In genomic region chr5:36151434-36152323, GRCh38 we compare ENCODE assay signal across 8 cellular contexts. TPM values are rescaled to one million over a fixed set of nuclear protein-coding genes. Genes with fewer than 3 reads are reported as not detected.
DNase-seq lines count a peak whose midpoint lies in the region; ATAC-seq and TF ChIP-seq lines count a peak whose summit lies in the region.

Gene LMBRD2, minus strand, starts transcription at chr5:36151887. Its CDS starts 8,538 bp downstream, at chr5:36143349.
Gene SKP2, plus strand, starts transcription at chr5:36152111. Its CDS starts 152 bp downstream, at chr5:36152263.

- H3K4me1 ChIP-seq in prostate gland (replicated peaks) (peaks cover 4% of the 10 kb centered on the region), urinary bladder (ENCODE audit: insufficient read depth) (no peaks in the 10 kb centered on the region)

- H3K4me3 Mint-ChIP-seq in T-helper 17 cell = peak within 1 kb of the TSS; percentile 96

- ATAC-seq in HG02885 (IDR thresholded peaks at IDR 0.05; ENCODE audit: poor library complexity, unreplicated experiment) (peak; percentile 98), T-helper 17 cell (peak; percentile 99), left ventricle myocardium superior (peak; percentile 99)

- peak; percentile 86 for TF ChIP-seq POLR2A in GM15510 (IDR thresholded peaks at IDR 0.05; ENCODE audit: borderline replicate concordance, extremely low read depth, insufficient read length)
- peak; percentile 45 for TF ChIP-seq POLR2A in prostate gland (IDR thresholded peaks at IDR 0.05)

- H3K4me1 Mint-ChIP-seq in T-helper 17 cell = peaks cover 35% of the 10 kb centered on the region

- peak; percentile 99 for DNase-seq in NCI-H1694 treated with DMSO at 0.1 percent for 48 hours (lab: John Stamatoyannopoulos, UW)
- peak; percentile 94 to 95 (median 94) for DNase-seq in T-helper 17 cell
- DNase-seq in left ventricle myocardium superior = peak; percentile 98
- DNase-seq in prostate gland (ENCODE audit: low spot score) = peak; percentile 98

- no peaks in the 10 kb centered on the region for H3K27me3 Mint-ChIP-seq in T-helper 17 cell

- H3K27ac Mint-ChIP-seq in T-helper 17 cell = peak within 1 kb of the TSS; percentile 90

- intact Hi-C loops in left ventricle myocardium superior (cut with micrococcal nuclease) = no loop called here
- intact Hi-C loops in prostate gland (cut with DNase I) = loop anchor here (5.0 kb wide), 1 partner anchor 91 kb away; the partner anchor contains the start of gene NADK2

- H3K4me3 ChIP-seq in prostate gland (peak within 1 kb of the TSS; percentile 71 to 88), urinary bladder (ENCODE audit: low read depth, low read length) (peak within 1 kb of the TSS; percentile 87)

- H3K27ac ChIP-seq in angular gyrus (ENCODE audit: low read depth, low read length) = peak within 1 kb of the TSS; percentile 61
- peak within 1 kb of the TSS; percentile 72 to 80 for H3K27ac ChIP-seq in prostate gland
- peak within 1 kb of the TSS; percentile 75 for H3K27ac ChIP-seq in urinary bladder (ENCODE audit: low read depth)

- no peaks in the 10 kb centered on the region for H3K36me3 ChIP-seq in prostate gland
- no peaks in the 10 kb centered on the region for H3K36me3 ChIP-seq in urinary bladder (ENCODE audit: insufficient read depth)

- WGBS in prostate gland = under 1% methylated on average over 50 of the region's 81 CpGs
- WGBS in urinary bladder = under 1% methylated on average over 81 of the region's 81 CpGs

- peak in 2 of 4 experiments; percentile 5 to 42 for TF ChIP-seq CTCF in prostate gland (IDR thresholded peaks at IDR 0.05)

- H3K9me3 ChIP-seq in T-helper 17 cell (ENCODE audit: control insufficient read depth, low read length, poor library complexity, severe bottlenecking) (no peaks in the 10 kb centered on the region), prostate gland (no peaks in the 10 kb centered on the region)

- H3K27me3 ChIP-seq in prostate gland (replicated peaks; ENCODE audit: insufficient read depth) = no peaks in the 10 kb centered on the region

- peaks cover 7% of the 10 kb centered on the region for H3K36me3 Mint-ChIP-seq in T-helper 17 cell (ENCODE audit: low read depth)

RNA-seq across cellular contexts. Expression of gene LMBRD2, which starts in this region (rescaled TPM):
- total RNA-seq in T-helper 17 cell (10 to 100 TPM in 1 of 2 donors, 1 to 10 TPM in 1; 5.9 to 10.7 TPM), left ventricle myocardium superior (14.5 TPM), prostate gland (10 to 100 TPM in 1 of 2 donors, 1 to 10 TPM in 1; 7.4 to 15.7 TPM), urinary bladder (31.6 TPM)
- polyA plus RNA-seq in urinary bladder = 5.7 TPM

RNA-seq across cellular contexts. Expression of gene SKP2, which starts in this region (rescaled TPM):
- 10 to 100 TPM; 10.4 to 10.8 TPM for total RNA-seq in T-helper 17 cell
- total RNA-seq in left ventricle myocardium superior = 5.4 TPM
- 1 to 10 TPM; 7.8 to 9.3 TPM for total RNA-seq in prostate gland
- 42.9 TPM for total RNA-seq in urinary bladder
- polyA plus RNA-seq in urinary bladder = 5.1 TPM

Comparison
In these comparisons a context has a peak if more than half of its experiments do, and no peak if none do; other contexts are left out.
1. Peak in every context shown above with its lines: DNase-seq, ATAC-seq, H3K4me3 ChIP-seq and H3K27ac ChIP-seq.